1 cellular context compared by ENCODE assay signal in the genomic region with DNA sequence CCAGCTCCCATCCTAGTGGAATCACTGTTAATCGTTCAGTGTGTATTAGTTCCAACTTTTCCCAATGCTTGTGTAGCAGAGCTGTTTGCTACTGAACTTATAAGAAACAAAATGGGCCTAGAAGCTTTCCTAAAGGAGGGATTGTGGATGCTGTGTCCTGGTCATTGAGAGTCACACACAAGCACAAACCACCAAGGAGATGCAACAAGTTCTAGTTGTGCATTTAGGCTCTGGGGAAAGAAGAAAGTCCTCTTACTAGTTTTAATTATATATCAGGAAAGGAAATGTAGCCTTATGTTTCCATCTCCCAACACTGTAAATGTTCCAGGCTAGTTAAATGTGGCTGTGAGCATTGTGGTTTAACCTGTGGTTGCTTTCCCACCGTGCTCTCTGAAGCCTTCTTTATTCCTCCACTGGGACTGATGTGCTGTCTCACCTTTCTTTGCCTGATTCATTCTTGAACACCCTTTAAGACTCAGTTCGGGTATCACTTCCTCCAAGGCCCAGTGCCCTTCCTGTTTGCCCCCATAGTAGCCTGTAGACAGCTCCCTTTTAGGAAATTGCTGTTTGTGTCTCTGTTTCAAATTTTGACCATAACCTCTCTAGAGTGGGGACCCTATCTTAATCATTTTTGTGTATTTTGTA.
TF ChIP-seq lines count a peak whose summit lies in the region.

No MANE protein-coding gene starts in this region.

TF ChIP-seq in GM12878, 131 proteins besides CTCF, POLR2A, EP300 and RAD21 (continued from another document and continues in another):
- TF ChIP-seq, protein P1, sequence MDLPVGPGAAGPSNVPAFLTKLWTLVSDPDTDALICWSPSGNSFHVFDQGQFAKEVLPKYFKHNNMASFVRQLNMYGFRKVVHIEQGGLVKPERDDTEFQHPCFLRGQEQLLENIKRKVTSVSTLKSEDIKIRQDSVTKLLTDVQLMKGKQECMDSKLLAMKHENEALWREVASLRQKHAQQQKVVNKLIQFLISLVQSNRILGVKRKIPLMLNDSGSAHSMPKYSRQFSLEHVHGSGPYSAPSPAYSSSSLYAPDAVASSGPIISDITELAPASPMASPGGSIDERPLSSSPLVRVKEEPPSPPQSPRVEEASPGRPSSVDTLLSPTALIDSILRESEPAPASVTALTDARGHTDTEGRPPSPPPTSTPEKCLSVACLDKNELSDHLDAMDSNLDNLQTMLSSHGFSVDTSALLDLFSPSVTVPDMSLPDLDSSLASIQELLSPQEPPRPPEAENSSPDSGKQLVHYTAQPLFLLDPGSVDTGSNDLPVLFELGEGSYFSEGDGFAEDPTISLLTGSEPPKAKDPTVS (IDR thresholded peaks at IDR 0.05; ENCODE audit: low read depth, low read length) = no peak
- TF ChIP-seq ASH2L (IDR thresholded peaks at IDR 0.05; ENCODE audit: borderline replicate concordance, low read depth) (no peak), MYB (IDR thresholded peaks at IDR 0.05; ENCODE audit: borderline replicate concordance, low read depth, low read length) (no peak), ZSCAN29 (IDR thresholded peaks at IDR 0.05) (no peak), CHD2 (IDR thresholded peaks at IDR 0.05; ENCODE audit: borderline replicate concordance, low read depth, low read length) (peak; percentile 60; the same call in 1 of the 2 replicates), NR2C2 (IDR thresholded peaks at IDR 0.05; ENCODE audit: borderline replicate concordance, control insufficient read depth, insufficient read length, low read depth) (no peak), ZNF24 (IDR thresholded peaks at IDR 0.05) (no peak), PML (IDR thresholded peaks at IDR 0.05; ENCODE audit: low read length) (peak; percentile 32; the same call in 1 of the 2 replicates), E4F1 (IDR thresholded peaks at IDR 0.05; ENCODE audit: borderline replicate concordance, partially characterized antibody) (no peak), YY1 (IDR thresholded peaks at IDR 0.05; ENCODE audit: low read depth, low read length) (0 out of 2 replicates have a peak, but pooled peaks have one; percentile 15), MLLT1 (IDR thresholded peaks at IDR 0.05) (peak; percentile 69), IRF3 (IDR thresholded peaks at IDR 0.05) (no peak), MTA3 (IDR thresholded peaks at IDR 0.05; ENCODE audit: borderline replicate concordance, low read length) (0 out of 2 replicates have a peak, but pooled peaks have one; percentile 39), ZNF274 (IDR thresholded peaks at IDR 0.05; ENCODE audit: insufficient read depth, insufficient read length) (no peak), IRF4 (IDR thresholded peaks at IDR 0.05; ENCODE audit: low read depth, low read length) (peak; percentile 78), EED (IDR thresholded peaks at IDR 0.05; ENCODE audit: low read depth) (peak; percentile 93), IRF5 (IDR thresholded peaks at IDR 0.05; ENCODE audit: borderline replicate concordance) (peak; percentile 59; the same call in 1 of the 2 replicates), RB1 (IDR thresholded peaks at IDR 0.05; ENCODE audit: borderline replicate concordance) (no peak), SMAD5 (IDR thresholded peaks at IDR 0.05; ENCODE audit: low read depth) (no peak), RAD51 (IDR thresholded peaks at IDR 0.05) (no peak), NR2C1 (IDR thresholded peaks at IDR 0.05) (peak; percentile 68), ZBTB40 (IDR thresholded peaks at IDR 0.05; ENCODE audit: borderline replicate concordance) (no peak; the same call in 1 of the 2 replicates), BRCA1 (IDR thresholded peaks at IDR 0.05; ENCODE audit: low read depth, low read length) (no peak), GATAD2B (conservative IDR thresholded peaks at IDR 0.05; ENCODE audit: low read depth) (peak; percentile 84), USF1 (IDR thresholded peaks at IDR 0.05; ENCODE audit: borderline replicate concordance, extremely low read length, insufficient read depth, low read depth, low read length) (no peak), SRF (IDR thresholded peaks at IDR 0.05; ENCODE audit: low read depth in 2 of 2, low read length in 2 of 2) (peak in 1 of 2 experiments; percentile 64; a peak in 2 of 4 replicates), SP1 (IDR thresholded peaks at IDR 0.05; ENCODE audit: low read depth, low read length) (no peak), BHLHE40 (IDR thresholded peaks at IDR 0.05; ENCODE audit: borderline replicate concordance in 1 of 2, low read depth in 2 of 2, low read length in 1 of 2) (peak in 1 of 2 experiments; percentile 37; a peak in 2 of 4 replicates), POU2F2 (IDR thresholded peaks at IDR 0.05; ENCODE audit: borderline replicate concordance, low read depth, low read length) (no peak), KLF5 (IDR thresholded peaks at IDR 0.05; ENCODE audit: partially characterized antibody) (no peak), CHD4 (IDR thresholded peaks at IDR 0.05) (no peak)
- TF ChIP-seq, protein P2, sequence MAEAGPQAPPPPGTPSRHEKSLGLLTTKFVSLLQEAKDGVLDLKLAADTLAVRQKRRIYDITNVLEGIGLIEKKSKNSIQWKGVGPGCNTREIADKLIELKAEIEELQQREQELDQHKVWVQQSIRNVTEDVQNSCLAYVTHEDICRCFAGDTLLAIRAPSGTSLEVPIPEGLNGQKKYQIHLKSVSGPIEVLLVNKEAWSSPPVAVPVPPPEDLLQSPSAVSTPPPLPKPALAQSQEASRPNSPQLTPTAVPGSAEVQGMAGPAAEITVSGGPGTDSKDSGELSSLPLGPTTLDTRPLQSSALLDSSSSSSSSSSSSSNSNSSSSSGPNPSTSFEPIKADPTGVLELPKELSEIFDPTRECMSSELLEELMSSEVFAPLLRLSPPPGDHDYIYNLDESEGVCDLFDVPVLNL (IDR thresholded peaks at IDR 0.05; ENCODE audit: low read depth, low read length) = no peak
- TF ChIP-seq, protein P3, sequence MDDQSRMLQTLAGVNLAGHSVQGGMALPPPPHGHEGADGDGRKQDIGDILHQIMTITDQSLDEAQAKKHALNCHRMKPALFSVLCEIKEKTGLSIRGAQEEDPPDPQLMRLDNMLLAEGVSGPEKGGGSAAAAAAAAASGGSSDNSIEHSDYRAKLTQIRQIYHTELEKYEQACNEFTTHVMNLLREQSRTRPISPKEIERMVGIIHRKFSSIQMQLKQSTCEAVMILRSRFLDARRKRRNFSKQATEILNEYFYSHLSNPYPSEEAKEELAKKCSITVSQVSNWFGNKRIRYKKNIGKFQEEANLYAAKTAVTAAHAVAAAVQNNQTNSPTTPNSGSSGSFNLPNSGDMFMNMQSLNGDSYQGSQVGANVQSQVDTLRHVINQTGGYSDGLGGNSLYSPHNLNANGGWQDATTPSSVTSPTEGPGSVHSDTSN (IDR thresholded peaks at IDR 0.05; ENCODE audit: insufficient replicate concordance, low read depth, low read length) = no peak
- TF ChIP-seq, protein P4, sequence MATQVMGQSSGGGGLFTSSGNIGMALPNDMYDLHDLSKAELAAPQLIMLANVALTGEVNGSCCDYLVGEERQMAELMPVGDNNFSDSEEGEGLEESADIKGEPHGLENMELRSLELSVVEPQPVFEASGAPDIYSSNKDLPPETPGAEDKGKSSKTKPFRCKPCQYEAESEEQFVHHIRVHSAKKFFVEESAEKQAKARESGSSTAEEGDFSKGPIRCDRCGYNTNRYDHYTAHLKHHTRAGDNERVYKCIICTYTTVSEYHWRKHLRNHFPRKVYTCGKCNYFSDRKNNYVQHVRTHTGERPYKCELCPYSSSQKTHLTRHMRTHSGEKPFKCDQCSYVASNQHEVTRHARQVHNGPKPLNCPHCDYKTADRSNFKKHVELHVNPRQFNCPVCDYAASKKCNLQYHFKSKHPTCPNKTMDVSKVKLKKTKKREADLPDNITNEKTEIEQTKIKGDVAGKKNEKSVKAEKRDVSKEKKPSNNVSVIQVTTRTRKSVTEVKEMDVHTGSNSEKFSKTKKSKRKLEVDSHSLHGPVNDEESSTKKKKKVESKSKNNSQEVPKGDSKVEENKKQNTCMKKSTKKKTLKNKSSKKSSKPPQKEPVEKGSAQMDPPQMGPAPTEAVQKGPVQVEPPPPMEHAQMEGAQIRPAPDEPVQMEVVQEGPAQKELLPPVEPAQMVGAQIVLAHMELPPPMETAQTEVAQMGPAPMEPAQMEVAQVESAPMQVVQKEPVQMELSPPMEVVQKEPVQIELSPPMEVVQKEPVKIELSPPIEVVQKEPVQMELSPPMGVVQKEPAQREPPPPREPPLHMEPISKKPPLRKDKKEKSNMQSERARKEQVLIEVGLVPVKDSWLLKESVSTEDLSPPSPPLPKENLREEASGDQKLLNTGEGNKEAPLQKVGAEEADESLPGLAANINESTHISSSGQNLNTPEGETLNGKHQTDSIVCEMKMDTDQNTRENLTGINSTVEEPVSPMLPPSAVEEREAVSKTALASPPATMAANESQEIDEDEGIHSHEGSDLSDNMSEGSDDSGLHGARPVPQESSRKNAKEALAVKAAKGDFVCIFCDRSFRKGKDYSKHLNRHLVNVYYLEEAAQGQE (IDR thresholded peaks at IDR 0.05; ENCODE audit: low read depth, low read length) = no peak
- TF ChIP-seq, protein P5, sequence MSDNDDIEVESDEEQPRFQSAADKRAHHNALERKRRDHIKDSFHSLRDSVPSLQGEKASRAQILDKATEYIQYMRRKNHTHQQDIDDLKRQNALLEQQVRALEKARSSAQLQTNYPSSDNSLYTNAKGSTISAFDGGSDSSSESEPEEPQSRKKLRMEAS (IDR thresholded peaks at IDR 0.05; ENCODE audit: low read depth, low read length) = no peak
